Comparison of ENCODE assay signal across 1 cellular context in the genomic region with DNA sequence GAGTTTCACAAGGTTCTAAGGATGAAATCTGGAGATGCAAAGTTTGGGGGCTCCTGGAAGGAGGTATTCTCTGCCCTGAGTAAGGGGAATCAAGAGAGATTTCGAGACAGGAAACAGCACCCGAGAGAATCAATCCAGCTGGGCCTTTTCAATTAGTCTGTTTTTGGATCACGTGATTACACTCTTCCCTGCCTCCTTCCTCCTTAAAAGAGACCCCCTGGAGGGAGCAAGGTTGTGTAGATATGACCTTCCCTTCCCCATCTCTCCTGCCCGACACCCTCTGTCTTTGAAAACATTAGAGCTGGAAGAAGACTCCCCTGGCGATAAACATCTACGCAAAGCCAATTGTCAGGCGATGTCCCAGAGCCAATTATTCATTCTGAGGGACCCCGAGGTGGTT.
TF ChIP-seq lines count a peak whose summit lies in the region.

No MANE protein-coding gene starts in this region.

TF ChIP-seq in K562, 482 proteins besides CTCF, POLR2A, EP300 and RAD21 (continued from another document):
- TF ChIP-seq MYBL2 (IDR thresholded peaks at IDR 0.05; ENCODE audit: low read depth) (no peak), MYBL2 (CRISPR knock-in tag; IDR thresholded peaks at IDR 0.05; ENCODE audit: borderline replicate concordance) (no peak)
TF ChIP-seq in K562: peak in this region for 1.
